ENCODE assay signal across 25 cellular contexts in genomic region chr6:102415891-102416290, GRCh38.
"Had no signal": no experiment of that assay in that cellular context is flagged by ENCODE, and none has a peak within 500 bp of the region (broad histone marks: within the 10 kb centered on the region; RNA-seq: fewer than 3 reads in every experiment).

No MANE protein-coding gene starts in this region.

- FAIRE-seq: endometrium had no signal

- H3K4me3 ChIP-seq: colonic mucosa, esophagus squamous epithelium, gastroesophageal sphincter, heart left ventricle, hepatocyte, left lung, lower lobe of right lung, mucosa of descending colon had no signal

- H3K9me3 ChIP-seq: colonic mucosa, esophagus squamous epithelium, gastroesophageal sphincter, lower lobe of right lung had no signal

- H3K27me3 ChIP-seq: colonic mucosa, esophagus squamous epithelium, gastroesophageal sphincter, heart left ventricle, hepatocyte, left lung had no signal

- H3K79me2 ChIP-seq: hepatocyte had no signal

- H2AFZ ChIP-seq: hepatocyte had no signal

- H3K36me3 ChIP-seq: colonic mucosa, esophagus squamous epithelium, gastroesophageal sphincter, heart left ventricle, left lung, lower lobe of right lung had no signal

- ATAC-seq: effector memory CD8-positive, alpha-beta T cell; esophagus mucosa; gastroesophageal sphincter; heart left ventricle; left cardiac atrium; left lung; left ventricle myocardium superior; lower lobe of right lung; mucosa of descending colon had no signal

- DNase-seq: colonic mucosa; cortex of kidney; effector CD8-positive, alpha-beta T cell; effector memory CD8-positive, alpha-beta T cell; endodermal cell; erythroblast; esophagus squamous epithelium; foreskin fibroblast; foreskin melanocyte; heart left ventricle; hypothalamus; immature natural killer cell; islet precursor cell; left cardiac atrium; left lung; left ventricle myocardium superior; lower lobe of right lung; mesenchymal stem cell; mucosa of descending colon; naive B cell had no signal

- H3K4me2 ChIP-seq: hepatocyte had no signal

- H3K4me1 ChIP-seq: colonic mucosa, esophagus squamous epithelium, gastroesophageal sphincter, heart left ventricle, left lung, lower lobe of right lung had no signal

- H3K27ac ChIP-seq: colonic mucosa, epithelial cell of prostate, esophagus squamous epithelium, gastroesophageal sphincter, heart left ventricle, hepatocyte, left lung, lower lobe of right lung had no signal
